In genomic region chr19:15933761-15934331, GRCh38 we compare ENCODE assay signal across 13 cellular contexts. TPM values are rescaled to one million over a fixed set of nuclear protein-coding genes. Genes with fewer than 3 reads are reported as not detected.
"Had no signal": no experiment of that assay in that cellular context is flagged by ENCODE, and none has a peak within 500 bp of the region (broad histone marks: within the 10 kb centered on the region; RNA-seq: fewer than 3 reads in every experiment).

No MANE protein-coding gene starts in this region.

RNA-seq across cellular contexts. Expression of gene CYP4F11, which starts 0.5 kb away (rescaled TPM):
- total RNA-seq: activated naive CD8-positive, alpha-beta T cell treated with anti-CD3 and anti-CD28 coated beads, Interleukin-2, amount 10 ng/mL, durations not matched to agents 7 days and 5 days; chondrocyte; dermis microvascular lymphatic vessel endothelial cell; endodermal cell; natural killer cell had no signal

RNA-seq across cellular contexts. Expression of gene OR10H4, which starts 15.0 kb away (rescaled TPM):
- total RNA-seq: activated naive CD8-positive, alpha-beta T cell treated with anti-CD3 and anti-CD28 coated beads, Interleukin-2, amount 10 ng/mL, durations not matched to agents 7 days and 5 days; breast epithelium; chondrocyte; dermis microvascular lymphatic vessel endothelial cell; endodermal cell; esophagus mucosa; left lobe of liver; mucosa of descending colon; natural killer cell; posterior vena cava; right atrium auricular region; thyroid gland; uterus had no signal

RNA-seq across cellular contexts. Expression of gene CYP4F2, which starts 36.0 kb away (rescaled TPM):
- total RNA-seq: chondrocyte, dermis microvascular lymphatic vessel endothelial cell, endodermal cell, esophagus mucosa, posterior vena cava, right atrium auricular region, thyroid gland had no signal
